Comparison of ENCODE assay signal across 2 cellular contexts in genomic region chr10:133187091-133187905, GRCh38.
A peak's percentile ranks its signal among the peaks of the same experiment; 100 is the strongest.
TF ChIP-seq lines count a peak whose summit lies in the region.

No MANE protein-coding gene starts in this region.

TF ChIP-seq in IMR-90, 13 proteins besides CTCF, POLR2A, EP300 and RAD21:
- TF ChIP-seq MAFK (IDR thresholded peaks at IDR 0.05; ENCODE audit: low read depth, low read length) (no peak), RFX5 (IDR thresholded peaks at IDR 0.05; ENCODE audit: low read depth, low read length) (no peak), FOS (IDR thresholded peaks at IDR 0.05; ENCODE audit: low read depth, low read length) (no peak), USF2 (IDR thresholded peaks at IDR 0.05; ENCODE audit: low read depth, low read length) (no peak), CEBPB (IDR thresholded peaks at IDR 0.05; ENCODE audit: low read depth, low read length) (no peak), MAZ (IDR thresholded peaks at IDR 0.05; ENCODE audit: borderline replicate concordance, low read depth, low read length) (no peak), BHLHE40 (IDR thresholded peaks at IDR 0.05; ENCODE audit: low read depth, low read length) (no peak), NFE2L2 (IDR thresholded peaks at IDR 0.05; ENCODE audit: low read depth, low read length) (no peak), SMC3 (IDR thresholded peaks at IDR 0.05; ENCODE audit: low read depth, low read length) (no peak), CHD1 (IDR thresholded peaks at IDR 0.05; ENCODE audit: low read depth, low read length) (no peak), RCOR1 (IDR thresholded peaks at IDR 0.05; ENCODE audit: insufficient replicate concordance, low read length) (no peak), MXI1 (IDR thresholded peaks at IDR 0.05; ENCODE audit: borderline replicate concordance, low read depth, low read length) (no peak)
- TF ChIP-seq, protein P1, sequence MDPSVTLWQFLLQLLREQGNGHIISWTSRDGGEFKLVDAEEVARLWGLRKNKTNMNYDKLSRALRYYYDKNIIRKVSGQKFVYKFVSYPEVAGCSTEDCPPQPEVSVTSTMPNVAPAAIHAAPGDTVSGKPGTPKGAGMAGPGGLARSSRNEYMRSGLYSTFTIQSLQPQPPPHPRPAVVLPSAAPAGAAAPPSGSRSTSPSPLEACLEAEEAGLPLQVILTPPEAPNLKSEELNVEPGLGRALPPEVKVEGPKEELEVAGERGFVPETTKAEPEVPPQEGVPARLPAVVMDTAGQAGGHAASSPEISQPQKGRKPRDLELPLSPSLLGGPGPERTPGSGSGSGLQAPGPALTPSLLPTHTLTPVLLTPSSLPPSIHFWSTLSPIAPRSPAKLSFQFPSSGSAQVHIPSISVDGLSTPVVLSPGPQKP (IDR thresholded peaks at IDR 0.05; ENCODE audit: borderline replicate concordance, low read depth, low read length) = no peak
TF ChIP-seq in IMR-90: peak in this region for 0.

TF ChIP-seq in HepG2, 621 proteins besides CTCF, POLR2A, EP300 and RAD21:
- TF ChIP-seq FLYWCH1 (CRISPR knock-in tag; IDR thresholded peaks at IDR 0.05) (no peak), ZFX (CRISPR knock-in tag; IDR thresholded peaks at IDR 0.05; ENCODE audit: low read depth) (peak; percentile 37; the same call in 1 of the 2 replicates), ZNF138 (CRISPR knock-in tag; IDR thresholded peaks at IDR 0.05; ENCODE audit: low read depth) (no peak), SIN3A (IDR thresholded peaks at IDR 0.05; ENCODE audit: borderline replicate concordance, low read depth, low read length) (no peak), MAX (IDR thresholded peaks at IDR 0.05) (peak; percentile 28; the same call in 1 of the 2 replicates), RXRA (CRISPR knock-in tag; IDR thresholded peaks at IDR 0.05) (no peak), DBP (CRISPR knock-in tag; IDR thresholded peaks at IDR 0.05; ENCODE audit: not compliant biosample characterization) (no peak), MED8 (CRISPR knock-in tag; IDR thresholded peaks at IDR 0.05; ENCODE audit: insufficient replicate concordance) (no peak), HNF4A (CRISPR knock-in tag; IDR thresholded peaks at IDR 0.05) (peak; percentile 74), HDAC2 (CRISPR knock-in tag; IDR thresholded peaks at IDR 0.05) (no peak), KLF16 (CRISPR knock-in tag; IDR thresholded peaks at IDR 0.05) (no peak)
- TF ChIP-seq, protein P2, sequence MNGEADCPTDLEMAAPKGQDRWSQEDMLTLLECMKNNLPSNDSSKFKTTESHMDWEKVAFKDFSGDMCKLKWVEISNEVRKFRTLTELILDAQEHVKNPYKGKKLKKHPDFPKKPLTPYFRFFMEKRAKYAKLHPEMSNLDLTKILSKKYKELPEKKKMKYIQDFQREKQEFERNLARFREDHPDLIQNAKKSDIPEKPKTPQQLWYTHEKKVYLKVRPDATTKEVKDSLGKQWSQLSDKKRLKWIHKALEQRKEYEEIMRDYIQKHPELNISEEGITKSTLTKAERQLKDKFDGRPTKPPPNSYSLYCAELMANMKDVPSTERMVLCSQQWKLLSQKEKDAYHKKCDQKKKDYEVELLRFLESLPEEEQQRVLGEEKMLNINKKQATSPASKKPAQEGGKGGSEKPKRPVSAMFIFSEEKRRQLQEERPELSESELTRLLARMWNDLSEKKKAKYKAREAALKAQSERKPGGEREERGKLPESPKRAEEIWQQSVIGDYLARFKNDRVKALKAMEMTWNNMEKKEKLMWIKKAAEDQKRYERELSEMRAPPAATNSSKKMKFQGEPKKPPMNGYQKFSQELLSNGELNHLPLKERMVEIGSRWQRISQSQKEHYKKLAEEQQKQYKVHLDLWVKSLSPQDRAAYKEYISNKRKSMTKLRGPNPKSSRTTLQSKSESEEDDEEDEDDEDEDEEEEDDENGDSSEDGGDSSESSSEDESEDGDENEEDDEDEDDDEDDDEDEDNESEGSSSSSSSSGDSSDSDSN (CRISPR knock-in tag; IDR thresholded peaks at IDR 0.05) = 0 out of 2 replicates have a peak, but pooled peaks have one; percentile 31
- TF ChIP-seq, protein P3, sequence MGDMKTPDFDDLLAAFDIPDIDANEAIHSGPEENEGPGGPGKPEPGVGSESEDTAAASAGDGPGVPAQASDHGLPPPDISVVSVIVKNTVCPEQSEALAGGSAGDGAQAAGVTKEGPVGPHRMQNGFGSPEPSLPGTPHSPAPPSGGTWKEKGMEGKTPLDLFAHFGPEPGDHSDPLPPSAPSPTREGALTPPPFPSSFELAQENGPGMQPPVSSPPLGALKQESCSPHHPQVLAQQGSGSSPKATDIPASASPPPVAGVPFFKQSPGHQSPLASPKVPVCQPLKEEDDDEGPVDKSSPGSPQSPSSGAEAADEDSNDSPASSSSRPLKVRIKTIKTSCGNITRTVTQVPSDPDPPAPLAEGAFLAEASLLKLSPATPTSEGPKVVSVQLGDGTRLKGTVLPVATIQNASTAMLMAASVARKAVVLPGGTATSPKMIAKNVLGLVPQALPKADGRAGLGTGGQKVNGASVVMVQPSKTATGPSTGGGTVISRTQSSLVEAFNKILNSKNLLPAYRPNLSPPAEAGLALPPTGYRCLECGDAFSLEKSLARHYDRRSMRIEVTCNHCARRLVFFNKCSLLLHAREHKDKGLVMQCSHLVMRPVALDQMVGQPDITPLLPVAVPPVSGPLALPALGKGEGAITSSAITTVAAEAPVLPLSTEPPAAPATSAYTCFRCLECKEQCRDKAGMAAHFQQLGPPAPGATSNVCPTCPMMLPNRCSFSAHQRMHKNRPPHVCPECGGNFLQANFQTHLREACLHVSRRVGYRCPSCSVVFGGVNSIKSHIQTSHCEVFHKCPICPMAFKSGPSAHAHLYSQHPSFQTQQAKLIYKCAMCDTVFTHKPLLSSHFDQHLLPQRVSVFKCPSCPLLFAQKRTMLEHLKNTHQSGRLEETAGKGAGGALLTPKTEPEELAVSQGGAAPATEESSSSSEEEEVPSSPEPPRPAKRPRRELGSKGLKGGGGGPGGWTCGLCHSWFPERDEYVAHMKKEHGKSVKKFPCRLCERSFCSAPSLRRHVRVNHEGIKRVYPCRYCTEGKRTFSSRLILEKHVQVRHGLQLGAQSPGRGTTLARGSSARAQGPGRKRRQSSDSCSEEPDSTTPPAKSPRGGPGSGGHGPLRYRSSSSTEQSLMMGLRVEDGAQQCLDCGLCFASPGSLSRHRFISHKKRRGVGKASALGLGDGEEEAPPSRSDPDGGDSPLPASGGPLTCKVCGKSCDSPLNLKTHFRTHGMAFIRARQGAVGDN (CRISPR knock-in tag; IDR thresholded peaks at IDR 0.05) = peak; percentile 49
- TF ChIP-seq, protein P4, sequence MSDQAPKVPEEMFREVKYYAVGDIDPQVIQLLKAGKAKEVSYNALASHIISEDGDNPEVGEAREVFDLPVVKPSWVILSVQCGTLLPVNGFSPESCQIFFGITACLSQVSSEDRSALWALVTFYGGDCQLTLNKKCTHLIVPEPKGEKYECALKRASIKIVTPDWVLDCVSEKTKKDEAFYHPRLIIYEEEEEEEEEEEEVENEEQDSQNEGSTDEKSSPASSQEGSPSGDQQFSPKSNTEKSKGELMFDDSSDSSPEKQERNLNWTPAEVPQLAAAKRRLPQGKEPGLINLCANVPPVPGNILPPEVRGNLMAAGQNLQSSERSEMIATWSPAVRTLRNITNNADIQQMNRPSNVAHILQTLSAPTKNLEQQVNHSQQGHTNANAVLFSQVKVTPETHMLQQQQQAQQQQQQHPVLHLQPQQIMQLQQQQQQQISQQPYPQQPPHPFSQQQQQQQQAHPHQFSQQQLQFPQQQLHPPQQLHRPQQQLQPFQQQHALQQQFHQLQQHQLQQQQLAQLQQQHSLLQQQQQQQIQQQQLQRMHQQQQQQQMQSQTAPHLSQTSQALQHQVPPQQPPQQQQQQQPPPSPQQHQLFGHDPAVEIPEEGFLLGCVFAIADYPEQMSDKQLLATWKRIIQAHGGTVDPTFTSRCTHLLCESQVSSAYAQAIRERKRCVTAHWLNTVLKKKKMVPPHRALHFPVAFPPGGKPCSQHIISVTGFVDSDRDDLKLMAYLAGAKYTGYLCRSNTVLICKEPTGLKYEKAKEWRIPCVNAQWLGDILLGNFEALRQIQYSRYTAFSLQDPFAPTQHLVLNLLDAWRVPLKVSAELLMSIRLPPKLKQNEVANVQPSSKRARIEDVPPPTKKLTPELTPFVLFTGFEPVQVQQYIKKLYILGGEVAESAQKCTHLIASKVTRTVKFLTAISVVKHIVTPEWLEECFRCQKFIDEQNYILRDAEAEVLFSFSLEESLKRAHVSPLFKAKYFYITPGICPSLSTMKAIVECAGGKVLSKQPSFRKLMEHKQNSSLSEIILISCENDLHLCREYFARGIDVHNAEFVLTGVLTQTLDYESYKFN (CRISPR knock-in tag; conservative IDR thresholded peaks at IDR 0.05) = peak; percentile 30; the same call in 1 of the 2 replicates
- TF ChIP-seq, protein P5, sequence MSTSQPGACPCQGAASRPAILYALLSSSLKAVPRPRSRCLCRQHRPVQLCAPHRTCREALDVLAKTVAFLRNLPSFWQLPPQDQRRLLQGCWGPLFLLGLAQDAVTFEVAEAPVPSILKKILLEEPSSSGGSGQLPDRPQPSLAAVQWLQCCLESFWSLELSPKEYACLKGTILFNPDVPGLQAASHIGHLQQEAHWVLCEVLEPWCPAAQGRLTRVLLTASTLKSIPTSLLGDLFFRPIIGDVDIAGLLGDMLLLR (CRISPR knock-in tag; IDR thresholded peaks at IDR 0.05) = no peak
